Comparison of ENCODE assay signal across 23 cellular contexts in the genomic region with DNA sequence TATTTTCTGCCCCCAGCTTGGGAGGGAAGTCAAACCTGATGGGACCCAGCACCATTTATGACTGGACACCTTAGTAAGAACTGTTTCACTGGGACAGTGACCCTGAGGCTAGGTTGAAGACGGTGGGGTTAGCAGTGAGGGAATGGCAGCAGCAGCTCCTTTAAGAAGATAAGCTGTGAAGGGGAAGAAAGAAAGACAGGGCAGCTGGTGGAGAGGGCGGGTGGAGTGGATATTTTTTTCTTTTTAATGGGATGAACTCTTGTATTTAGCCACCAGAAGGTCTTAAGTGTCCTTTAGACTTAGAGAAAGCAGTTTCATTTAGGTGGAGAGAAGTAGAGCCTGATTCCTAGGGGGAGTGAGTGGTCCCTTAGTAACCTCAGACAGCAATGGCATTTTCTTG.
A peak's percentile ranks its signal among the peaks of the same experiment; 100 is the strongest.
DNase-seq lines count a peak whose midpoint lies in the region; TF ChIP-seq lines count a peak whose summit lies in the region.
"Had no signal": no experiment of that assay in that cellular context is flagged by ENCODE, and none has a peak within 500 bp of the region (broad histone marks: within the 10 kb centered on the region; RNA-seq: fewer than 3 reads in every experiment).

No MANE protein-coding gene starts in this region.

- H3K4me2 ChIP-seq in SK-N-SH: peak overlapping the region; percentile 49; the same call in 1 of the 2 replicates
- no peak overlapping the region for H3K4me2 ChIP-seq in neural cell (ENCODE audit: low read length)
- H3K4me2 ChIP-seq: BLaER1 treated with 17β-estradiol and CSF1 and Interleukin-3, amounts not matched to agents 10 nM and 100 nM had no signal

- 67% methylated on average over 2 of the region's 2 CpGs for WGBS in SK-N-SH (ENCODE audit: low lambda C conversion rate)
- WGBS in thyroid gland, 2 donors: 61 to 66% methylated on average over 2 of the region's 2 CpGs

- H3K79me2 ChIP-seq in SK-N-SH (ENCODE audit: insufficient read depth) (no peaks in the 10 kb centered on the region), neural cell (replicated peaks; ENCODE audit: insufficient read depth, low read length) (no peaks in the 10 kb centered on the region)

- TF ChIP-seq EP300 in SK-N-SH (IDR thresholded peaks at IDR 0.05; ENCODE audit: borderline replicate concordance in 1 of 2, low read depth in 1 of 2, low read length in 1 of 2) (no peak), neural cell (conservative IDR thresholded peaks at IDR 0.05; ENCODE audit: poor library complexity, severe bottlenecking) (no peak)

- DNase-seq in DMS79 (lab: John Stamatoyannopoulos, UW) (peak; percentile 60), NCI-H2227 (lab: John Stamatoyannopoulos, UW; ENCODE audit: unreplicated experiment) (peak; percentile 31), SK-N-SH (no peak), thyroid gland (no peak), NCI-H2081 (lab: John Stamatoyannopoulos, UW) (no peak), NCI-H1105 (lab: John Stamatoyannopoulos, UW) (no peak)
- DNase-seq in activated CD4-positive, CD25-positive, alpha-beta regulatory T cell (lab: John Stamatoyannopoulos, UW): no peak
- DNase-seq: AML-193; CD4-positive, alpha-beta T cell; COR-L47; DMS 273 treated with DMSO at 0.1 percent for 48 hours; DND-41; IMR-90; KG1; MM.1S; NCI-H1417 treated with DMSO at 0.1 percent for 48 hours; NCI-H1694 treated with DMSO at 0.1 percent for 48 hours; NCI-H2081 treated with DMSO at 0.1 percent for 48 hours; NCI-H748 treated with DMSO at 0.1 percent for 48 hours; NK-92 treated with Interleukin-12 subunit alpha and Interleukin-12 subunit beta, amount 100 ng/mL, for 24 hours; PC-3 had no signal

- H3K9me3 ChIP-seq in SK-N-SH (no peaks in the 10 kb centered on the region), neural cell (ENCODE audit: low read length) (no peaks in the 10 kb centered on the region), thyroid gland (no peaks in the 10 kb centered on the region)
- H3K9me3 ChIP-seq: BLaER1 treated with 17β-estradiol and CSF1 and Interleukin-3, amounts not matched to agents 10 nM and 100 nM had no signal

- H2AFZ ChIP-seq in SK-N-SH (ENCODE audit: low read depth) (peak overlapping the region; percentile 59; the same call in 1 of the 2 replicates), neural cell (ENCODE audit: low read depth, low read length) (no peak overlapping the region)

- H3K4me3 ChIP-seq in SK-N-SH (ENCODE audit: low read depth in 2 of 2, low read length in 1 of 2): no peak overlapping the region
- no peak overlapping the region for H3K4me3 ChIP-seq in neural cell (ENCODE audit: low read length)
- H3K4me3 ChIP-seq in thyroid gland (replicated peaks in 1 of 3): no peak overlapping the region
- H3K4me3 ChIP-seq: BLaER1 treated with 17β-estradiol and CSF1 and Interleukin-3, amounts not matched to agents 10 nM and 100 nM had no signal

- H3K36me3 ChIP-seq in SK-N-SH (replicated peaks in 1 of 2; ENCODE audit: control insufficient read depth in 1 of 2, insufficient read depth in 2 of 2, low read length in 1 of 2) (no peaks in the 10 kb centered on the region), neural cell (ENCODE audit: insufficient read depth, low read length) (no peaks in the 10 kb centered on the region), thyroid gland (no peaks in the 10 kb centered on the region)
- H3K36me3 ChIP-seq: BLaER1 treated with 17β-estradiol and CSF1 and Interleukin-3, amounts not matched to agents 10 nM and 100 nM had no signal

- CTCF ChIA-PET in SK-N-SH (lab: Yijun Ruan, JAX): interaction anchor here (0.8 to 3.3 kb wide), 4 partner anchors 11 to 618 kb away, joined by 3 to 15 read pairs (median 4); partner anchors contain the start of gene KCNH1

- H3K4me1 ChIP-seq in SK-N-SH (ENCODE audit: control insufficient read depth in 1 of 2, insufficient read depth in 2 of 2, low read depth in 1 of 2, low read length in 1 of 2) (peaks cover 0 to 18% of the 10 kb centered on the region in 2 experiments; a peak in 3 of 4 replicates), thyroid gland (no peaks in the 10 kb centered on the region)
- H3K4me1 ChIP-seq: BLaER1 treated with 17β-estradiol and CSF1 and Interleukin-3, amounts not matched to agents 10 nM and 100 nM had no signal

- H3K27ac ChIP-seq in SK-N-SH (ENCODE audit: low read depth in 2 of 2, low read length in 1 of 2) (peak overlapping the region; percentile 57 to 78), neural cell (ENCODE audit: low read length) (peak overlapping the region; percentile 27), thyroid gland (no peak overlapping the region)
- H3K27ac ChIP-seq: BLaER1 treated with 17β-estradiol and CSF1 and Interleukin-3, amounts not matched to agents 10 nM and 100 nM had no signal

- H3K9me2 ChIP-seq in SK-N-SH (no peaks in the 10 kb centered on the region), neural cell (ENCODE audit: insufficient read depth, low read length) (no peaks in the 10 kb centered on the region)

- POLR2A ChIA-PET in SK-N-SH (lab: Yijun Ruan, JAX): interaction anchor here (0.9 kb wide), 1 partner anchor 11 kb away, joined by 3 read pairs; no protein-coding TSS in a partner anchor

- H3K9ac ChIP-seq in SK-N-SH: no peak overlapping the region
- no peak overlapping the region for H3K9ac ChIP-seq in neural cell (ENCODE audit: low read length)
- H3K9ac ChIP-seq: BLaER1 treated with 17β-estradiol and CSF1 and Interleukin-3, amounts not matched to agents 10 nM and 100 nM had no signal

- intact Hi-C loops in thyroid gland (cut with DNase I): no loop called here

- no peak for TF ChIP-seq CTCF in SK-N-SH (IDR thresholded peaks at IDR 0.05)
- no peak for TF ChIP-seq CTCF in neural cell (IDR thresholded peaks at IDR 0.05; ENCODE audit: poor library complexity, severe bottlenecking)
- no peak for TF ChIP-seq CTCF in thyroid gland (IDR thresholded peaks at IDR 0.05)

- TF ChIP-seq RAD21 in SK-N-SH (IDR thresholded peaks at IDR 0.05; ENCODE audit: low read length): no peak
- TF ChIP-seq RAD21 in neural cell (conservative IDR thresholded peaks at IDR 0.05): no peak

- TF ChIP-seq POLR2A in thyroid gland (IDR thresholded peaks at IDR 0.05): no peak

- H3F3A ChIP-seq in SK-N-SH (replicated peaks; ENCODE audit: insufficient read depth) (peaks cover 6% of the 10 kb centered on the region), neural cell (ENCODE audit: insufficient read depth, low read length, poor library complexity, severe bottlenecking) (no peaks in the 10 kb centered on the region)

- no peaks in the 10 kb centered on the region for H3K27me3 ChIP-seq in SK-N-SH (ENCODE audit: insufficient read depth)
- no peaks in the 10 kb centered on the region for H3K27me3 ChIP-seq in neural cell (ENCODE audit: insufficient read depth, low read depth, low read length)
- no peaks in the 10 kb centered on the region for H3K27me3 ChIP-seq in thyroid gland
- H3K27me3 ChIP-seq: BLaER1 treated with 17β-estradiol and CSF1 and Interleukin-3, amounts not matched to agents 10 nM and 100 nM had no signal

- no peaks in the 10 kb centered on the region for H4K20me1 ChIP-seq in SK-N-SH (ENCODE audit: insufficient read depth)
- H4K20me1 ChIP-seq in neural cell (ENCODE audit: insufficient read depth): no peaks in the 10 kb centered on the region
- H4K20me1 ChIP-seq: BLaER1 treated with 17β-estradiol and CSF1 and Interleukin-3, amounts not matched to agents 10 nM and 100 nM had no signal

TF ChIP-seq in SK-N-SH, 30 proteins besides CTCF, POLR2A, EP300 and RAD21 (continues in another document):
- TF ChIP-seq USF1 (IDR thresholded peaks at IDR 0.05; ENCODE audit: borderline replicate concordance, low read depth) (no peak), IRF3 (IDR thresholded peaks at IDR 0.05; ENCODE audit: low read depth, low read length) (no peak), EZH2phosphoT487 (IDR thresholded peaks at IDR 0.05; ENCODE audit: borderline replicate concordance, low read depth) (no peak), ELF1 (IDR thresholded peaks at IDR 0.05) (no peak), TEAD4 (IDR thresholded peaks at IDR 0.05; ENCODE audit: borderline replicate concordance, insufficient read depth) (no peak)

TF ChIP-seq in neural cell, 6 proteins besides CTCF, POLR2A, EP300 and RAD21:
- TF ChIP-seq POLR2AphosphoS5 (IDR thresholded peaks at IDR 0.05) (no peak), SMC3 (conservative IDR thresholded peaks at IDR 0.05; ENCODE audit: poor library complexity) (no peak), MXI1 (conservative IDR thresholded peaks at IDR 0.05; ENCODE audit: poor library complexity, severe bottlenecking) (no peak), TAF1 (IDR thresholded peaks at IDR 0.05; ENCODE audit: low read depth) (no peak), EZH2 (IDR thresholded peaks at IDR 0.05; ENCODE audit: borderline replicate concordance, insufficient read depth, low read length, poor library complexity, severe bottlenecking) (no peak)
- TF ChIP-seq, protein P1, sequence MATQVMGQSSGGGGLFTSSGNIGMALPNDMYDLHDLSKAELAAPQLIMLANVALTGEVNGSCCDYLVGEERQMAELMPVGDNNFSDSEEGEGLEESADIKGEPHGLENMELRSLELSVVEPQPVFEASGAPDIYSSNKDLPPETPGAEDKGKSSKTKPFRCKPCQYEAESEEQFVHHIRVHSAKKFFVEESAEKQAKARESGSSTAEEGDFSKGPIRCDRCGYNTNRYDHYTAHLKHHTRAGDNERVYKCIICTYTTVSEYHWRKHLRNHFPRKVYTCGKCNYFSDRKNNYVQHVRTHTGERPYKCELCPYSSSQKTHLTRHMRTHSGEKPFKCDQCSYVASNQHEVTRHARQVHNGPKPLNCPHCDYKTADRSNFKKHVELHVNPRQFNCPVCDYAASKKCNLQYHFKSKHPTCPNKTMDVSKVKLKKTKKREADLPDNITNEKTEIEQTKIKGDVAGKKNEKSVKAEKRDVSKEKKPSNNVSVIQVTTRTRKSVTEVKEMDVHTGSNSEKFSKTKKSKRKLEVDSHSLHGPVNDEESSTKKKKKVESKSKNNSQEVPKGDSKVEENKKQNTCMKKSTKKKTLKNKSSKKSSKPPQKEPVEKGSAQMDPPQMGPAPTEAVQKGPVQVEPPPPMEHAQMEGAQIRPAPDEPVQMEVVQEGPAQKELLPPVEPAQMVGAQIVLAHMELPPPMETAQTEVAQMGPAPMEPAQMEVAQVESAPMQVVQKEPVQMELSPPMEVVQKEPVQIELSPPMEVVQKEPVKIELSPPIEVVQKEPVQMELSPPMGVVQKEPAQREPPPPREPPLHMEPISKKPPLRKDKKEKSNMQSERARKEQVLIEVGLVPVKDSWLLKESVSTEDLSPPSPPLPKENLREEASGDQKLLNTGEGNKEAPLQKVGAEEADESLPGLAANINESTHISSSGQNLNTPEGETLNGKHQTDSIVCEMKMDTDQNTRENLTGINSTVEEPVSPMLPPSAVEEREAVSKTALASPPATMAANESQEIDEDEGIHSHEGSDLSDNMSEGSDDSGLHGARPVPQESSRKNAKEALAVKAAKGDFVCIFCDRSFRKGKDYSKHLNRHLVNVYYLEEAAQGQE (IDR thresholded peaks at IDR 0.05; ENCODE audit: borderline replicate concordance): no peak
TF ChIP-seq in neural cell: peak in this region for 0.

Comparison
In these comparisons a context has a peak if more than half of its experiments do, and no peak if none do; other contexts are left out.
1. DNase-seq: peak in DMS79 (single experiment) and NCI-H2227 (single experiment); none in SK-N-SH (single experiment), activated CD4-positive, CD25-positive, alpha-beta regulatory T cell (0 of 4), thyroid gland (0 of 2), NCI-H2081 (0 of 2) and NCI-H1105 (single experiment).
2. H3K27ac ChIP-seq: peak in SK-N-SH (2 of 2) and neural cell (single experiment); none in thyroid gland (0 of 3).